20 cellular contexts compared by ENCODE assay signal in the genomic region with DNA sequence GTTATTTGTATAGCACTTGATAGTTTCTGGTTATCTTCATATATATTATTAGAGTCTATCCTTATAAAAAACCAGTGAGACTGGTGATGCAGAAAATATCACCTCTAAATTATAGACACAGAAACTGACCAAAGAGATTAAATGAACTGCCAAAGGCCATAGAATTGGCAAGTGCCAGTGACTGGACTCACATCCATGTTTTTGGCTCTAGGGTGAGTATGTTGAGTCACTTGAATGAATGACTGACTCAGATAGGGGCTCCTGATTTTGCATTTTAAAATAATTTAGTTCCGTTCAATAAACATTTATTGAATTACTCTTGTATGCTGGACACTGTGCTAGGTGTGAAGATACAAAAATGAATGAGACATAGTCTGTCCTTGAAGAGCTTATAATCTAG.
DNase-seq lines count a peak whose midpoint lies in the region; ATAC-seq, FAIRE-seq and TF ChIP-seq lines count a peak whose summit lies in the region.
"Had no signal": no experiment of that assay in that cellular context is flagged by ENCODE, and none has a peak within 500 bp of the region (broad histone marks: within the 10 kb centered on the region; RNA-seq: fewer than 3 reads in every experiment).

No MANE protein-coding gene starts in this region.

- ATAC-seq in HG03159 (IDR thresholded peaks at IDR 0.05; ENCODE audit: unreplicated experiment) = no peak
- ATAC-seq: GM23338, HepG2 had no signal

- H3K79me1 ChIP-seq in trophoblast cell (ENCODE audit: low read length) = no peaks in the 10 kb centered on the region

- no peak overlapping the region for H2BK12ac ChIP-seq in trophoblast cell (ENCODE audit: low read length)

- no peaks in the 10 kb centered on the region for H3K9me3 Mint-ChIP-seq in astrocyte (ENCODE audit: unreplicated experiment)
- no peaks in the 10 kb centered on the region for H3K9me3 Mint-ChIP-seq in activated T-helper 1 cell treated with anti-CD3 and anti-CD28 coated beads, Interleukin-12 subunit alpha, Interleukin-12 subunit beta, Interleukin-2, Interleukin-4 antibody, amounts not matched to agents 30 ng/mL and 10 ng/mL and 1 ng/mL, durations not matched to agents 14 hours and 24 hours and 36 hours
- H3K9me3 Mint-ChIP-seq: CD4-positive, alpha-beta T cell; GM23338 had no signal

- no peak overlapping the region for H3K18ac ChIP-seq in trophoblast cell (ENCODE audit: low read length)

- H3K4me2 ChIP-seq in astrocyte (ENCODE audit: low read length) (no peak overlapping the region), trophoblast cell (ENCODE audit: low read length) (no peak overlapping the region)
- H3K4me2 ChIP-seq: GM23338 had no signal

- H4K12ac ChIP-seq in trophoblast cell (ENCODE audit: low read depth, low read length) = no peak overlapping the region

- H2AFZ ChIP-seq in astrocyte (ENCODE audit: low read depth, low read length) = no peak overlapping the region
- H2AFZ ChIP-seq in trophoblast cell (ENCODE audit: insufficient read depth, low read length, poor library complexity) = no peak overlapping the region
- H2AFZ ChIP-seq: GM23338 had no signal

- H3K9me3 ChIP-seq in MG63 = peaks cover 4% of the 10 kb centered on the region
- no peaks in the 10 kb centered on the region for H3K9me3 ChIP-seq in astrocyte (ENCODE audit: insufficient read depth, low read depth, low read length)
- no peaks in the 10 kb centered on the region for H3K9me3 ChIP-seq in trophoblast cell (ENCODE audit: insufficient read depth, low read depth, low read length)
- H3K9me3 ChIP-seq: Caco-2 had no signal

- H3K9ac ChIP-seq in astrocyte (ENCODE audit: low read length) = no peak overlapping the region
- H3K9ac ChIP-seq in trophoblast cell (ENCODE audit: low read length) = no peak overlapping the region

- H3K4me1 Mint-ChIP-seq in astrocyte (ENCODE audit: low read depth, unreplicated experiment) = peaks cover 4% of the 10 kb centered on the region
- peaks cover 6% of the 10 kb centered on the region for H3K4me1 Mint-ChIP-seq in activated T-helper 1 cell treated with anti-CD3 and anti-CD28 coated beads, Interleukin-12 subunit alpha, Interleukin-12 subunit beta, Interleukin-2, Interleukin-4 antibody, amounts not matched to agents 30 ng/mL and 10 ng/mL and 1 ng/mL, durations not matched to agents 14 hours and 24 hours and 36 hours (ENCODE audit: low read depth)

- H3K23ac ChIP-seq in trophoblast cell (ENCODE audit: low read length) = no peak overlapping the region

- no peaks in the 10 kb centered on the region for H3K36me3 Mint-ChIP-seq in astrocyte (ENCODE audit: low read depth, unreplicated experiment)
- H3K36me3 Mint-ChIP-seq in activated T-helper 1 cell treated with anti-CD3 and anti-CD28 coated beads, Interleukin-12 subunit alpha, Interleukin-12 subunit beta, Interleukin-2, Interleukin-4 antibody, amounts not matched to agents 30 ng/mL and 10 ng/mL and 1 ng/mL, durations not matched to agents 14 hours and 24 hours and 36 hours (ENCODE audit: low read depth) = no peaks in the 10 kb centered on the region

- FAIRE-seq in astrocyte (lab: Jason Lieb, UNC) = no peak
- FAIRE-seq: A204.1, D721Med, GM12892, GM18507, H54, HepG2 had no signal

- DNase-seq in MG63 = peak; percentile 30
- DNase-seq in astrocyte (ENCODE audit: low read depth) = peak; percentile 9
- DNase-seq in trophoblast cell = peak; percentile 41 to 77
- no peak for DNase-seq in HPDE6-E6E7 (ENCODE audit: extremely low spot score)
- no peak for DNase-seq in activated T-helper 1 cell treated with anti-CD3 and anti-CD28 coated beads, Interleukin-12 subunit alpha, Interleukin-12 subunit beta, Interleukin-2, Interleukin-4 antibody, amounts not matched to agents 30 ng/mL and 10 ng/mL and 1 ng/mL, durations not matched to agents 14 hours and 24 hours and 36 hours (ENCODE audit: low spot score)
- DNase-seq: ACHN; Caco-2; CD4-positive, alpha-beta T cell; GDM1; HCEC 1CT had no signal

- H4K20me1 ChIP-seq in astrocyte (ENCODE audit: insufficient read depth, low read length) = no peaks in the 10 kb centered on the region

- no peak overlapping the region for H2BK5ac ChIP-seq in trophoblast cell (ENCODE audit: low read depth, low read length, poor library complexity)

- H4K8ac ChIP-seq in trophoblast cell (ENCODE audit: low read depth, low read length) = no peak overlapping the region

- H3K4me1 ChIP-seq in astrocyte (ENCODE audit: insufficient read depth, low read length) (no peaks in the 10 kb centered on the region), trophoblast cell (ENCODE audit: control insufficient read depth in 1 of 2, insufficient read depth in 2 of 2, low read length in 2 of 2) (no peaks in the 10 kb centered on the region)
- H3K4me1 ChIP-seq: Caco-2 had no signal

- H2AK5ac ChIP-seq in trophoblast cell (ENCODE audit: low read length) = no peak overlapping the region

- H4K91ac ChIP-seq in trophoblast cell (ENCODE audit: low read depth, low read length) = no peak overlapping the region

- H3K4me3 ChIP-seq in MG63 (no peak overlapping the region), astrocyte (ENCODE audit: insufficient read depth, low read depth, low read length) (no peak overlapping the region), trophoblast cell (ENCODE audit: low read depth, low read length) (no peak overlapping the region)
- H3K4me3 ChIP-seq: GM23338 had no signal

- intact Hi-C loops in activated T-helper 1 cell treated with anti-CD3 and anti-CD28 coated beads, Interleukin-12 subunit alpha, Interleukin-12 subunit beta, Interleukin-2, Interleukin-4 antibody, amounts not matched to agents 30 ng/mL and 10 ng/mL and 1 ng/mL, durations not matched to agents 14 hours and 24 hours and 36 hours (cut with micrococcal nuclease) = no loop called here

- no peak overlapping the region for H3K27ac Mint-ChIP-seq in astrocyte (ENCODE audit: unreplicated experiment)
- H3K27ac Mint-ChIP-seq in activated T-helper 1 cell treated with anti-CD3 and anti-CD28 coated beads, Interleukin-12 subunit alpha, Interleukin-12 subunit beta, Interleukin-2, Interleukin-4 antibody, amounts not matched to agents 30 ng/mL and 10 ng/mL and 1 ng/mL, durations not matched to agents 14 hours and 24 hours and 36 hours = no peak overlapping the region
- H3K27ac Mint-ChIP-seq: CD4-positive, alpha-beta T cell; GM23338; IgD-negative memory B cell had no signal

- H3K27me3 ChIP-seq in MG63 (no peaks in the 10 kb centered on the region), astrocyte (ENCODE audit: insufficient read depth, low read length) (no peaks in the 10 kb centered on the region), trophoblast cell (ENCODE audit: insufficient read depth, low read length) (no peaks in the 10 kb centered on the region)

- H3K27ac ChIP-seq in astrocyte (ENCODE audit: low read depth, low read length) = no peak overlapping the region
- H3K27ac ChIP-seq in trophoblast cell (ENCODE audit: low read depth, low read length) = no peak overlapping the region
- H3K27ac ChIP-seq: C4-2B had no signal

- no peak overlapping the region for H3K4ac ChIP-seq in trophoblast cell (ENCODE audit: low read depth, low read length)

- no peaks in the 10 kb centered on the region for H3K79me2 ChIP-seq in astrocyte (ENCODE audit: insufficient read depth, low read length)
- H3K79me2 ChIP-seq in trophoblast cell (ENCODE audit: control insufficient read depth, insufficient read depth, low read length, poor library complexity) = no peaks in the 10 kb centered on the region

- no peak for TF ChIP-seq CTCF in astrocyte (IDR thresholded peaks at IDR 0.05; ENCODE audit: insufficient read depth, low read depth, low read length)

- no peak overlapping the region for H3K14ac ChIP-seq in trophoblast cell (ENCODE audit: low read length)

- no CpG with 5 or more reads among the region's 1 CpG for WGBS in trophoblast cell (ENCODE audit: extremely low coverage, insufficient coverage, insufficient read length)

- H3K36me3 ChIP-seq in MG63 (no peaks in the 10 kb centered on the region), astrocyte (ENCODE audit: insufficient read depth, low read length) (no peaks in the 10 kb centered on the region), trophoblast cell (ENCODE audit: control insufficient read depth in 1 of 2, insufficient read depth in 2 of 2, low read length in 2 of 2) (no peaks in the 10 kb centered on the region)

- H2BK120ac ChIP-seq in trophoblast cell (ENCODE audit: insufficient read depth, low read length, poor library complexity) = no peak overlapping the region

- no peak overlapping the region for H3K4me3 Mint-ChIP-seq in astrocyte (ENCODE audit: unreplicated experiment)
- H3K4me3 Mint-ChIP-seq in activated T-helper 1 cell treated with anti-CD3 and anti-CD28 coated beads, Interleukin-12 subunit alpha, Interleukin-12 subunit beta, Interleukin-2, Interleukin-4 antibody, amounts not matched to agents 30 ng/mL and 10 ng/mL and 1 ng/mL, durations not matched to agents 14 hours and 24 hours and 36 hours = no peak overlapping the region
- H3K4me3 Mint-ChIP-seq: CD4-positive, alpha-beta T cell; GM23338; IgD-negative memory B cell had no signal

- no peaks in the 10 kb centered on the region for H3K27me3 Mint-ChIP-seq in astrocyte (ENCODE audit: low read depth, unreplicated experiment)
- H3K27me3 Mint-ChIP-seq in activated T-helper 1 cell treated with anti-CD3 and anti-CD28 coated beads, Interleukin-12 subunit alpha, Interleukin-12 subunit beta, Interleukin-2, Interleukin-4 antibody, amounts not matched to agents 30 ng/mL and 10 ng/mL and 1 ng/mL, durations not matched to agents 14 hours and 24 hours and 36 hours (ENCODE audit: insufficient read depth) = no peaks in the 10 kb centered on the region
- H3K27me3 Mint-ChIP-seq: CD4-positive, alpha-beta T cell had no signal

Comparison
In these comparisons a context has a peak if more than half of its experiments do, and no peak if none do; other contexts are left out.
1. DNase-seq: peak in MG63 (single experiment), astrocyte (single experiment) and trophoblast cell (2 of 2); none in HPDE6-E6E7 (single experiment) and activated T-helper 1 cell treated with anti-CD3 and anti-CD28 coated beads, Interleukin-12 subunit alpha, Interleukin-12 subunit beta, Interleukin-2, Interleukin-4 antibody, amounts not matched to agents 30 ng/mL and 10 ng/mL and 1 ng/mL, durations not matched to agents 14 hours and 24 hours and 36 hours (single experiment).